Comparison of ENCODE assay signal across 32 cellular contexts in the genomic region with DNA sequence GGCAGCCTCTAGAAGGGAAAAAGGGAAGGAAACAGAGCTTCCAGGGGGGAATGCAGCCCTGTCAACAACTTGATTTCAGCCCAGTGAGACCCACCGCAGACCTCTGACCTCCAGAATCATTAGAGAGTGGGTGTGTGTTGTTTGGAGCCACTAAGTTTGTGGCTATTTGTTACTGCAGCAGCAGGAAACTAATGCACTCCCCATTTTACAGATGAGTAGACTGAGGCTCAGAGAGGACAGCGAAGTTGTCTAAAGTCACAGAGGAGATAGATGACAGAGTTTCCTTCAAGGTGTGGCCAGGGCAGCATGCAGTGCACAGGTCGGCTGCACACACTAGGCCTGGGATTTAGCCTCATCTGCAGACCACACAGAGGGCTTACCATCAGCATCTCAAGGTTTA.
"Had no signal": no experiment of that assay in that cellular context is flagged by ENCODE, and none has a peak within 500 bp of the region (broad histone marks: within the 10 kb centered on the region; RNA-seq: fewer than 3 reads in every experiment).

No MANE protein-coding gene starts in this region.

- H3K9me3 Mint-ChIP-seq: activated B cell treated with CpG ODN at 0.5 μM for 24 hours; activated CD8-positive, alpha-beta T cell treated with anti-CD3 and anti-CD28 coated beads for 36 hours; activated T-cell treated with anti-CD3 and anti-CD28 coated beads, Interleukin-2, amount 50 U/mL, for 4 hours; activated T-helper 17 cell treated with anti-CD3 and anti-CD28 coated beads, Interleukin-2, amount 50 U/mL, for 72 hours; effector memory CD8-positive, alpha-beta T cell; T-helper 2 cell treated with Interferon-gamma antibody and Interleukin-4, amounts not matched to agents 5 μg/mL and 100 μg/mL, for 36 hours had no signal

- H3K27ac Mint-ChIP-seq: activated B cell treated with CpG ODN at 0.5 μM for 24 hours; activated CD8-positive, alpha-beta T cell treated with anti-CD3 and anti-CD28 coated beads for 36 hours; activated naive CD8-positive, alpha-beta T cell; activated T-helper 17 cell treated with anti-CD3 and anti-CD28 coated beads, Interleukin-2, amount 50 U/mL, for 72 hours; effector memory CD8-positive, alpha-beta T cell; T-helper 17 cell; T-helper 2 cell treated with Interferon-gamma antibody and Interleukin-4, amounts not matched to agents 5 μg/mL and 100 μg/mL, for 36 hours had no signal

- H3K4me3 Mint-ChIP-seq: activated B cell treated with CpG ODN at 0.5 μM for 24 hours; activated CD8-positive, alpha-beta T cell treated with anti-CD3 and anti-CD28 coated beads for 36 hours; activated naive CD8-positive, alpha-beta T cell; activated T-cell treated with anti-CD3 and anti-CD28 coated beads, Interleukin-2, amount 50 U/mL, for 4 hours; activated T-helper 17 cell treated with anti-CD3 and anti-CD28 coated beads, Interleukin-2, amount 50 U/mL, for 72 hours; effector memory CD8-positive, alpha-beta T cell; T-helper 17 cell; T-helper 2 cell treated with Interferon-gamma antibody and Interleukin-4, amounts not matched to agents 5 μg/mL and 100 μg/mL, for 36 hours had no signal

- H3K36me3 Mint-ChIP-seq: activated naive CD8-positive, alpha-beta T cell had no signal

- H3K4me1 Mint-ChIP-seq: activated B cell treated with CpG ODN at 0.5 μM for 24 hours; activated T-helper 17 cell treated with anti-CD3 and anti-CD28 coated beads, Interleukin-2, amount 50 U/mL, for 72 hours had no signal

- H3K36me3 ChIP-seq: esophagus squamous epithelium, heart left ventricle, WERI-Rb-1 had no signal

- H3K9me3 ChIP-seq: body of pancreas, esophagus squamous epithelium, heart left ventricle had no signal

- FAIRE-seq: colon had no signal

- H3K4me3 ChIP-seq: body of pancreas, esophagus squamous epithelium, heart left ventricle had no signal

- H3K27me3 ChIP-seq: body of pancreas had no signal

- H3K27ac ChIP-seq: body of pancreas had no signal

- ATAC-seq: activated CD4-positive, CD25-positive, alpha-beta regulatory T cell treated with anti-CD3 and anti-CD28 coated beads, Interleukin-2, amount 50 U/mL, for 24 hours; activated CD8-positive, alpha-beta T cell treated with anti-CD3 and anti-CD28 coated beads for 36 hours; activated T-cell treated with anti-CD3 and anti-CD28 coated beads, Interleukin-2, amount 50 U/mL, for 4 hours; activated T-helper 17 cell treated with anti-CD3 and anti-CD28 coated beads, Interleukin-2, amount 50 U/mL, for 72 hours; body of pancreas; effector memory CD8-positive, alpha-beta T cell; heart left ventricle; T-helper 17 cell had no signal

- DNase-seq: activated B cell treated with CpG ODN at 0.5 μM for 24 hours; activated CD4-positive, alpha-beta T cell treated with anti-CD3 and anti-CD28 coated beads for 48 hours; activated CD4-positive, alpha-beta T cell treated with anti-CD3 and anti-CD28 coated beads, Interleukin-2, amount 50 U/mL, for 1 hour; activated CD4-positive, alpha-beta T cell treated with anti-CD3 and anti-CD28 coated beads, Interleukin-2, amount 50 U/mL, for 48 hours; activated CD8-positive, alpha-beta memory T cell treated with anti-CD3 and anti-CD28 coated beads for 24 hours; activated CD8-positive, alpha-beta T cell treated with anti-CD3 and anti-CD28 coated beads for 36 hours; activated effector memory CD4-positive, alpha-beta T cell treated with Interleukin-2 at 50 U/mL for 16 hours; activated gamma-delta T cell treated with Interleukin-2 at 50 U/mL for 16 hours; activated naive CD4-positive, alpha-beta T cell treated with anti-CD3 and anti-CD28 coated beads, Interleukin-2, amount 50 U/mL, for 16 hours; activated naive CD4-positive, alpha-beta T cell treated with Interleukin-2 at 50 U/mL for 16 hours; activated T-cell treated with anti-CD3 and anti-CD28 coated beads, Interleukin-2, amount 50 U/mL, for 4 hours; amygdala; aorta; body of pancreas; caudate nucleus; cortex of kidney; dermis blood vessel endothelial cell; effector CD4-positive, alpha-beta T cell; effector memory CD8-positive, alpha-beta T cell; erythroblast; esophagus squamous epithelium; foreskin melanocyte; heart left ventricle; T-helper 1 cell; T-helper 17 cell; T1000; WERI-Rb-1 had no signal
